In genomic region chr1:58839147-58839795, GRCh38 we compare ENCODE assay signal across 25 cellular contexts.
"Had no signal": no experiment of that assay in that cellular context is flagged by ENCODE, and none has a peak within 500 bp of the region (broad histone marks: within the 10 kb centered on the region; RNA-seq: fewer than 3 reads in every experiment).

No MANE protein-coding gene starts in this region.

- ATAC-seq: left colon; left lung; lower lobe of right lung; naive thymus-derived CD8-positive, alpha-beta T cell; right cardiac atrium; stimulated activated effector memory CD8-positive, alpha-beta T cell treated with anti-CD3 and anti-CD28 coated beads, Interleukin-12 subunit alpha, Interleukin-12 subunit beta, amount 100 ng/mL, for 72 hours had no signal

- H3K27me3 ChIP-seq: left lung, pancreas, sigmoid colon, spleen, suprapubic skin, tibial nerve, uterus had no signal

- DNase-seq: hypothalamus; immature natural killer cell; kidney; left colon; left lung; lower lobe of right lung; mammary epithelial cell; mesenchymal stem cell; naive thymus-derived CD8-positive, alpha-beta T cell; nucleus accumbens; pancreas; posterior cingulate gyrus; retina; right cardiac atrium; sigmoid colon; small intestine; spleen; stimulated activated CD4-positive, alpha-beta T cell treated with anti-CD3 and anti-CD28 coated beads, Interleukin-4, amount 100 ng/mL, for 24 hours; stimulated activated naive CD4-positive, alpha-beta T cell; uterus had no signal

- H3K4me1 ChIP-seq: pancreas, prostate gland, sigmoid colon, suprapubic skin, tibial nerve, uterus had no signal

- H3K9me3 ChIP-seq: left lung, lower lobe of right lung, pancreas, prostate gland, sigmoid colon, spleen, suprapubic skin, thoracic aorta, tibial nerve, uterus had no signal

- H3K36me3 ChIP-seq: left lung, lower lobe of right lung, pancreas, prostate gland, sigmoid colon, spleen, suprapubic skin, thoracic aorta, tibial nerve, uterus had no signal

- H3K27ac ChIP-seq: left lung, lower lobe of right lung, pancreas, prostate gland, sigmoid colon, spleen, suprapubic skin, thoracic aorta, tibial nerve, uterus had no signal

- H3K4me3 ChIP-seq: left lung, lower lobe of right lung, pancreas, prostate gland, sigmoid colon, spleen, suprapubic skin, thoracic aorta, tibial nerve, uterus had no signal
